ENCODE assay signal across 3 cellular contexts in genomic region chrX:306614-307178, GRCh38.
TF ChIP-seq lines count a peak whose summit lies in the region.

No MANE protein-coding gene starts in this region.

TF ChIP-seq in GM12878, 131 proteins besides CTCF, POLR2A, EP300 and RAD21:
- TF ChIP-seq CBX3 (IDR thresholded peaks at IDR 0.05; ENCODE audit: borderline replicate concordance, low read depth) = peak; percentile 55; the same call in 1 of the 2 replicates
- peak; percentile 66; the same call in 1 of the 2 replicates for TF ChIP-seq KDM1A (IDR thresholded peaks at IDR 0.05; ENCODE audit: borderline replicate concordance)
- peak; percentile 8; the same call in 1 of the 2 replicates for TF ChIP-seq SMARCA5 (IDR thresholded peaks at IDR 0.05)
TF ChIP-seq in GM12878: peak in this region for 3; not testable (repeated sequence) for 128.

TF ChIP-seq in H1, 55 proteins besides CTCF, POLR2A, EP300 and RAD21:
- peak; percentile 55; the same call in 1 of the 2 replicates for TF ChIP-seq KDM1A (IDR thresholded peaks at IDR 0.05; ENCODE audit: borderline replicate concordance, low read length)

TF ChIP-seq in HepG2, 621 proteins besides CTCF, POLR2A, EP300 and RAD21:
- peak; percentile 18 for TF ChIP-seq ZFP36 (IDR thresholded peaks at IDR 0.05; ENCODE audit: borderline replicate concordance, low read depth, low read length, partially characterized antibody)
- peak; percentile 99 for TF ChIP-seq ZKSCAN8 (CRISPR knock-in tag; IDR thresholded peaks at IDR 0.05; ENCODE audit: borderline replicate concordance)
- peak; percentile 76; the same call in 1 of the 2 replicates for TF ChIP-seq ZMYM2 (CRISPR knock-in tag; IDR thresholded peaks at IDR 0.05)
- peak; percentile 47; the same call in 1 of the 2 replicates for TF ChIP-seq CHD4 (IDR thresholded peaks at IDR 0.05; ENCODE audit: borderline replicate concordance, low read length)
